In the genomic region with DNA sequence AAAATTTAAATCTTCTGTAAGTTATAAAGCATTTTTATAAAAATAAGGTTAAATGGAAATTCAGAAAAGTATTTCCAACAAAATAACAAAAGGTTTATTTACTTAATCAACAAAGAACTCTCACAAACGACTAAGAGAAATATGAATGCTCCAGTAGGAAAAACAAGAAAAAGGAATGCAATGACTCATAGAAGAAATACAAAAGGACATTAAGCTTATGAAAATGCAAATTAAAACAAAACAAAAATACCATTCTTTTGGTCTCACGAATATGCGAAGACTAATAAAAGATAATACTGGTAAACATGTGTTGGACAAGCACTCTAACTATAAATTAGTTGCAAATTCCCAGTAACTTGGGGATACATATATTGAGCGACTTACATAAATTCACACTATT, we compare ENCODE assay signal across 12 cellular contexts.
"Had no signal": no experiment of that assay in that cellular context is flagged by ENCODE, and none has a peak within 500 bp of the region (broad histone marks: within the 10 kb centered on the region; RNA-seq: fewer than 3 reads in every experiment).

No MANE protein-coding gene starts in this region.

- H3K27ac ChIP-seq: colonic mucosa, parathyroid adenoma, right atrium auricular region, spleen had no signal

- ATAC-seq: activated CD4-positive, CD25-positive, alpha-beta regulatory T cell treated with anti-CD3 and anti-CD28 coated beads, Interleukin-2, amount 50 U/mL, for 24 hours; stimulated activated naive B cell treated with anti-CD40 and anti-IgM and Interleukin-4, amounts not matched to agents 10 μg/mL and 1 μg/mL and 100 μg/mL, for 72 hours had no signal

- DNase-seq: anterior cingulate cortex; colonic mucosa; effector CD4-positive, alpha-beta T cell; naive B cell; spleen; stimulated activated CD4-positive, alpha-beta T cell treated with anti-CD3 and anti-CD28 coated beads, Interleukin-1b, Interleukin-23, amount 100 ng/mL, for 48 hours; stimulated activated naive B cell treated with anti-CD40 and anti-IgM and Interleukin-4, amounts not matched to agents 10 μg/mL and 1 μg/mL and 100 μg/mL, for 72 hours; SW 1271; trophoblast cell had no signal
